8 cellular contexts compared by ENCODE assay signal in the genomic region with DNA sequence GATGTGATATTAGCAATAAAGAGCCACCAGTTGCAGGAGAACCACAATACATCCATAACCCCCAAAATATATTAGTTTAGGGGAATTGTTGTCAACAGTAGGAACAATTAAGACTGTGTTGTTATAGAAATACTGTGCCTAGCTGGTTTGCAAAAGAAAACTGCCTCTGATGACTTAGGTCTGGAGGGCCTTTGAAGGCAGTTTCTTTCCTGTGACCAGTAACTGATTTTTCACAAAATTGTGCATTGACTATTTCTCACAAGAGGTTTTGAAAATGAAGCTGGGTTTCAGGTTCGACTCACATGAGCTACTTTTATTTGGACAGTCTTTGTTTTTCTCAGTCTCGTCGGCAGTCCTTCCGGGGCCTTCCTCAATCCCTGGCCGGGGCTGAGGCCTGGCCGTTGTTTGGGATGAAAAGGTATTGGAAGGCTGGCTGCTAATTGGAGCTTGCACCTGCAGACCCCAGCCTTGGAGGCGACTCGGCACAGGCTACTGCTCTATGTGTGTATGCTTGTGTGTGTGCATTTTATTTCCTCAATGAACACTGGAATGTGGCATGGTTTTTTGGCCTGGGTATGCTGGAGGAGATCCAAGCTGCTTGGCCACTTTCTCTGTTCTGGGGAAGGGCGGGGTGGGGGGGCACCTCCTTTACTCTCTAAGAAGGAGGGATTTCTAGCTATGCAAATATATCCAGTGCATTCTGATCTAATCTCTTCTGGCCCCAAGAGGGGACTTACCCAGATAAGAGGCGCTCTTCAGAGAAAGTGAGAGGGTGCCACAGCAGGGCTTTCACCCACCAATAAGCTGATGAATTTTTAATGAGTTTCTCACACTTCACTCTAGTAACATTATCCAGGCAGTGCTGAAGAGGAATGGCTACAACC. TPM values are rescaled to one million over a fixed set of nuclear protein-coding genes. Genes with fewer than 3 reads are reported as not detected.
DNase-seq lines count a peak whose midpoint lies in the region; ATAC-seq, FAIRE-seq and TF ChIP-seq lines count a peak whose summit lies in the region.

No MANE protein-coding gene starts in this region.

- H3K9me3 ChIP-seq in transverse colon (no peaks in the 10 kb centered on the region), aorta (ENCODE audit: control insufficient read depth, low read length) (no peaks in the 10 kb centered on the region)

- 33 to 47% methylated on average over 1 to 10 of the region's 10 CpGs for WGBS in transverse colon (ENCODE audit: low coverage in 1 of 2), 2 donors
- WGBS in aorta, 2 donors = 7 to 9% methylated on average over 10 of the region's 10 CpGs

- DNase-seq in GM18507 (ENCODE audit: extremely low spot score, insufficient read length, low read depth) (no peak), left kidney (ENCODE audit: low read depth, low spot score) (peak; percentile 44), transverse colon (no peak), aorta (no peak)

- H3K36me3 ChIP-seq in transverse colon (no peaks in the 10 kb centered on the region), aorta (ENCODE audit: control insufficient read depth in 1 of 2, insufficient read depth in 2 of 2, low read length in 1 of 2) (no peaks in the 10 kb centered on the region)

- no peak for TF ChIP-seq POLR2A in transverse colon (IDR thresholded peaks at IDR 0.05)

- H3K27ac ChIP-seq in transverse colon = no peak overlapping the region
- no peak overlapping the region for H3K27ac ChIP-seq in aorta (ENCODE audit: low read depth in 1 of 2, low read length in 2 of 2)

- peaks cover 0 to 25% (median 5%) of the 10 kb centered on the region in 4 donors for H3K4me1 ChIP-seq in transverse colon
- no peaks in the 10 kb centered on the region for H3K4me1 ChIP-seq in aorta (ENCODE audit: control insufficient read depth in 1 of 2, insufficient read depth in 2 of 2, low read length in 2 of 2)

- ATAC-seq in GM21526 (IDR thresholded peaks at IDR 0.05; ENCODE audit: low FRiP score, unreplicated experiment) = peak; percentile 67
- ATAC-seq in HG03520 (IDR thresholded peaks at IDR 0.05; ENCODE audit: unreplicated experiment) = peak; percentile 76
- no peak for ATAC-seq in HG02840 (IDR thresholded peaks at IDR 0.05; ENCODE audit: low FRiP score, unreplicated experiment)
- ATAC-seq in HG03571 (IDR thresholded peaks at IDR 0.05; ENCODE audit: unreplicated experiment) = no peak
- no peak for ATAC-seq in aorta (ENCODE audit: low FRiP score)

- no peak overlapping the region for H3K4me3 ChIP-seq in transverse colon
- no peak overlapping the region for H3K4me3 ChIP-seq in aorta (ENCODE audit: low read length in 2 of 2)

- no peaks in the 10 kb centered on the region for H3K27me3 ChIP-seq in transverse colon
- no peaks in the 10 kb centered on the region for H3K27me3 ChIP-seq in aorta (ENCODE audit: control insufficient read depth in 1 of 2, insufficient read depth in 2 of 2, low read length in 1 of 2)

- no peak for TF ChIP-seq CTCF in transverse colon (IDR thresholded peaks at IDR 0.05)

- no peak for TF ChIP-seq EP300 in transverse colon (IDR thresholded peaks at IDR 0.05; ENCODE audit: low read depth)

- peak; percentile 9 for FAIRE-seq in GM18507 (lab: Jason Lieb, UNC)

- intact Hi-C loops in transverse colon (cut with DNase I; ENCODE audit: low total_unique reads) = no loop called here
- intact Hi-C loops in aorta (cut with DNase I) = no loop called here

- in situ Hi-C loops in transverse colon (cut with MboI; ENCODE audit: low pct_ligation_motif_present in 1 of 4, low pct_unique_long_range_greater_than_20kb in 1 of 4, low sequenced_read_pairs in 3 of 4) = no loop called here

RNA-seq across cellular contexts. Expression of gene LNX1, which starts 49.5 kb away (rescaled TPM):
- total RNA-seq in transverse colon (10 to 100 TPM in 3 of 4 donors, 1 to 10 TPM in 1; 2.6 to 35.5 (median 18.1) TPM), aorta (10 to 100 TPM in 1 of 2 donors, 1 to 10 TPM in 1; 4.6 to 11.1 TPM)
- polyA plus RNA-seq in aorta = 1 to 10 TPM; 3.1 to 7.7 TPM

Comparison
In these comparisons a context has a peak if more than half of its experiments do, and no peak if none do; other contexts are left out.
1. ATAC-seq: peak in GM21526 (single experiment) and HG03520 (single experiment); none in HG02840 (single experiment), HG03571 (single experiment) and aorta (single experiment).